Comparison of ENCODE assay signal across 8 cellular contexts in the genomic region with DNA sequence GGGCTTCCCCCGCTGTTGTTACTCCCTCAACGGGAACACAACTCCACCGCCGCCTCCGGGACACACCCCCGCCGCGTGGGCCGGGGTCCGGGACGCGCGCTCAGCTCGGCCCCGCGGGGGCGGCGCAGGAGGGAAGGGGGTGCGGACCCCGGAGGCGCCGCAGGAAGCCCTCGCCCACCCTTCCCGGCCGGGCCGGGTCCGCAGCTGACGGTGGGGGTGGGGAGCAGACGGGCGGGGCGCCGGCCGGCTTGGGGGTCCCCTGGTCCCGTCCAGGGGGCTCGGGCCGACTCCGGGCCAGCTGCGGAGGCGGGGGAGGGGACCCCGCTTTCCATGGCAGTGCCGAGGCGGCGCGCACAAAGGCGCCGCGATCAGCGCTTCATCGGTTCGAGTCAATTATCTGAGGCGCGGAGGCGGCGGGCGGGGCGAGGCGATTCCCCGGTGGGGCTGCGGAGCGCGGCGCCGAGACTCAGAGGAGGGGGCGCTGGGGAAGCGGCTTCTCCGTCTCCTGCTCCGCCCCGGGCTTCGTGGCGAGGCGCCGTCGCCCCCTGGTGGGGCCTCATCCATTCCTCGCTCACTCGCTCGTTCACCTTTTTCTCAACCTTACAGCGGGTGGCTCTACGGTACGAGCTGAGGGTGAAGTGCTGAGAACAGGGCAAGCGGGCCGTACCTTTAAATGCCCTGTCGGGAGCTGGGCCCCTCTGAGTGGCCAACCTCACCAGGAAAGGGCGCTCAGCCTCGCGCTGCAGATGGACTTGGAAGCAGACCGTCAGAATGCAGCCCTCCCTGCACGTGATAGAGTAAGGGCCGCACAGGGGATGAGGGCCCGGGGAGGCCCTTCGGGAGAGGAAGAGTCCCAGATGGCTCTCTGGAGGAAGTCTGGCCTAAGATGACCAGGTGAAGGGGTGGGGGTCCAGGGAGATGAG. TPM values are rescaled to one million over a fixed set of nuclear protein-coding genes. Genes with fewer than 3 reads are reported as not detected.
DNase-seq lines count a peak whose midpoint lies in the region; ATAC-seq and TF ChIP-seq lines count a peak whose summit lies in the region.

No MANE protein-coding gene starts in this region.

- peaks cover 39% of the 10 kb centered on the region for H3K27me3 Mint-ChIP-seq in activated CD4-positive, alpha-beta T cell treated with anti-CD3 and anti-CD28 coated beads, Interleukin-2, amount 10 ng/mL, durations not matched to agents 24 days and 14 days
- peaks cover 65 to 92% of the 10 kb centered on the region in 2 donors for H3K27me3 Mint-ChIP-seq in effector memory CD8-positive, alpha-beta T cell

- peaks cover 4% of the 10 kb centered on the region for H3K4me1 ChIP-seq in mucosa of descending colon (ENCODE audit: low read depth)

- H3K4me3 Mint-ChIP-seq in activated CD4-positive, alpha-beta T cell treated with anti-CD3 and anti-CD28 coated beads, Interleukin-2, amount 10 ng/mL, durations not matched to agents 24 days and 14 days = peak overlapping the region; percentile 28
- peak overlapping the region; percentile 48 to 49 for H3K4me3 Mint-ChIP-seq in effector memory CD8-positive, alpha-beta T cell
- H3K4me3 Mint-ChIP-seq in stimulated activated effector memory CD8-positive, alpha-beta T cell treated with anti-CD3 and anti-CD28 coated beads, Interleukin-12 subunit alpha, Interleukin-12 subunit beta, amount 100 ng/mL, for 72 hours = no peak overlapping the region

- H3K4me1 Mint-ChIP-seq in activated CD4-positive, alpha-beta T cell treated with anti-CD3 and anti-CD28 coated beads, Interleukin-2, amount 10 ng/mL, durations not matched to agents 24 days and 14 days = peaks cover 2% of the 10 kb centered on the region
- peaks cover 0 to 2% of the 10 kb centered on the region in 2 donors for H3K4me1 Mint-ChIP-seq in effector memory CD8-positive, alpha-beta T cell (ENCODE audit: low read depth in 2 of 2)
- H3K4me1 Mint-ChIP-seq in stimulated activated effector memory CD8-positive, alpha-beta T cell treated with anti-CD3 and anti-CD28 coated beads, Interleukin-12 subunit alpha, Interleukin-12 subunit beta, amount 100 ng/mL, for 72 hours = no peaks in the 10 kb centered on the region

- TF ChIP-seq POLR2A in lower leg skin (IDR thresholded peaks at IDR 0.05) = no peak

- no peak overlapping the region for H3K27ac Mint-ChIP-seq in activated CD4-positive, alpha-beta T cell treated with anti-CD3 and anti-CD28 coated beads, Interleukin-2, amount 10 ng/mL, durations not matched to agents 24 days and 14 days
- H3K27ac Mint-ChIP-seq in effector memory CD8-positive, alpha-beta T cell = no peak overlapping the region
- H3K27ac Mint-ChIP-seq in stimulated activated effector memory CD8-positive, alpha-beta T cell treated with anti-CD3 and anti-CD28 coated beads, Interleukin-12 subunit alpha, Interleukin-12 subunit beta, amount 100 ng/mL, for 72 hours = no peak overlapping the region

- no peaks in the 10 kb centered on the region for H3K36me3 Mint-ChIP-seq in activated CD4-positive, alpha-beta T cell treated with anti-CD3 and anti-CD28 coated beads, Interleukin-2, amount 10 ng/mL, durations not matched to agents 24 days and 14 days (ENCODE audit: low read depth)
- H3K36me3 Mint-ChIP-seq in effector memory CD8-positive, alpha-beta T cell (ENCODE audit: insufficient read depth) = no peaks in the 10 kb centered on the region
- no peaks in the 10 kb centered on the region for H3K36me3 Mint-ChIP-seq in stimulated activated effector memory CD8-positive, alpha-beta T cell treated with anti-CD3 and anti-CD28 coated beads, Interleukin-12 subunit alpha, Interleukin-12 subunit beta, amount 100 ng/mL, for 72 hours

- intact Hi-C loops in activated CD4-positive, alpha-beta T cell treated with anti-CD3 and anti-CD28 coated beads, Interleukin-2, amount 10 ng/mL, durations not matched to agents 24 days and 14 days (cut with micrococcal nuclease) = no loop called here
- intact Hi-C loops in mucosa of descending colon (cut with DNase I, micrococcal nuclease) (no loop called here), lower leg skin (cut with DNase I; ENCODE audit: low total_unique reads) (no loop called here)

- H3K4me3 ChIP-seq in mucosa of descending colon (no peak overlapping the region), lower leg skin (ENCODE audit: low read depth, poor library complexity, severe bottlenecking) (no peak overlapping the region)

- TF ChIP-seq CTCF in GM12874 (IDR thresholded peaks at IDR 0.05; ENCODE audit: insufficient read depth, low read depth, low read length) (peak; percentile 47; the same call in 1 of the 2 replicates), mucosa of descending colon (IDR thresholded peaks at IDR 0.05) (no peak), lower leg skin (IDR thresholded peaks at IDR 0.05) (no peak)

- DNase-seq in NCI-H2171 treated with DMSO at 0.1 percent for 48 hours (lab: John Stamatoyannopoulos, UW) = peak; percentile 89
- DNase-seq in activated CD4-positive, alpha-beta T cell treated with anti-CD3 and anti-CD28 coated beads, Interleukin-2, amount 10 ng/mL, durations not matched to agents 24 days and 14 days = peak; percentile 79
- DNase-seq in effector memory CD8-positive, alpha-beta T cell = no peak
- DNase-seq in mucosa of descending colon = peak in 2 of 3 donors; percentile 40 to 45
- peak; percentile 6 to 55 for DNase-seq in stimulated activated effector memory CD8-positive, alpha-beta T cell treated with anti-CD3 and anti-CD28 coated beads, Interleukin-12 subunit alpha, Interleukin-12 subunit beta, amount 100 ng/mL, for 72 hours (ENCODE audit: low spot score in 2 of 2)
- no peak for DNase-seq in lower leg skin (ENCODE audit: low spot score in 2 of 2)

- H3K9me3 Mint-ChIP-seq in activated CD4-positive, alpha-beta T cell treated with anti-CD3 and anti-CD28 coated beads, Interleukin-2, amount 10 ng/mL, durations not matched to agents 24 days and 14 days = peaks cover 3% of the 10 kb centered on the region
- no peaks in the 10 kb centered on the region for H3K9me3 Mint-ChIP-seq in effector memory CD8-positive, alpha-beta T cell
- H3K9me3 Mint-ChIP-seq in stimulated activated effector memory CD8-positive, alpha-beta T cell treated with anti-CD3 and anti-CD28 coated beads, Interleukin-12 subunit alpha, Interleukin-12 subunit beta, amount 100 ng/mL, for 72 hours = no peaks in the 10 kb centered on the region

- H3K36me3 ChIP-seq in mucosa of descending colon (ENCODE audit: low read depth) = no peaks in the 10 kb centered on the region

- WGBS in lower leg skin, 2 donors = 7 to 10% methylated on average over 24 to 33 of the region's 90 CpGs

- ATAC-seq in effector memory CD8-positive, alpha-beta T cell (replicated peaks) = no peak
- ATAC-seq in mucosa of descending colon (peak; percentile 45), GM21447 (IDR thresholded peaks at IDR 0.05; ENCODE audit: unreplicated experiment) (no peak)
- ATAC-seq in stimulated activated effector memory CD8-positive, alpha-beta T cell treated with anti-CD3 and anti-CD28 coated beads, Interleukin-12 subunit alpha, Interleukin-12 subunit beta, amount 100 ng/mL, for 72 hours = peak; percentile 70

- H3K9me3 ChIP-seq in mucosa of descending colon = no peaks in the 10 kb centered on the region

RNA-seq across cellular contexts. Expression of a gene that starts 40.0 kb away (rescaled TPM):
- total RNA-seq in activated CD4-positive, alpha-beta T cell treated with anti-CD3 and anti-CD28 coated beads, Interleukin-2, amount 10 ng/mL, durations not matched to agents 24 days and 14 days = not detected in 2 replicates
- total RNA-seq in mucosa of descending colon (10 to 100 TPM; 12.0 to 48.6 (median 15.4) TPM), lower leg skin (1 to 10 TPM; 2.2 to 7.5 (median 3.0) TPM)

RNA-seq across cellular contexts. Expression of a gene that starts 52.7 kb away (rescaled TPM):
- not detected in 2 replicates for total RNA-seq in activated CD4-positive, alpha-beta T cell treated with anti-CD3 and anti-CD28 coated beads, Interleukin-2, amount 10 ng/mL, durations not matched to agents 24 days and 14 days
- total RNA-seq in mucosa of descending colon (not detected), lower leg skin (not detected)

Comparison
In these comparisons a context has a peak if more than half of its experiments do, and no peak if none do; other contexts are left out.
1. DNase-seq: peak in NCI-H2171 treated with DMSO at 0.1 percent for 48 hours (single experiment), activated CD4-positive, alpha-beta T cell treated with anti-CD3 and anti-CD28 coated beads, Interleukin-2, amount 10 ng/mL, durations not matched to agents 24 days and 14 days (single experiment), mucosa of descending colon (2 of 3) and stimulated activated effector memory CD8-positive, alpha-beta T cell treated with anti-CD3 and anti-CD28 coated beads, Interleukin-12 subunit alpha, Interleukin-12 subunit beta, amount 100 ng/mL, for 72 hours (2 of 2); none in effector memory CD8-positive, alpha-beta T cell (0 of 3) and lower leg skin (0 of 2).
2. ATAC-seq: peak in mucosa of descending colon (single experiment) and stimulated activated effector memory CD8-positive, alpha-beta T cell treated with anti-CD3 and anti-CD28 coated beads, Interleukin-12 subunit alpha, Interleukin-12 subunit beta, amount 100 ng/mL, for 72 hours (single experiment); none in effector memory CD8-positive, alpha-beta T cell (single experiment) and GM21447 (single experiment).